ENCODE assay signal across 1 cellular context in the genomic region with DNA sequence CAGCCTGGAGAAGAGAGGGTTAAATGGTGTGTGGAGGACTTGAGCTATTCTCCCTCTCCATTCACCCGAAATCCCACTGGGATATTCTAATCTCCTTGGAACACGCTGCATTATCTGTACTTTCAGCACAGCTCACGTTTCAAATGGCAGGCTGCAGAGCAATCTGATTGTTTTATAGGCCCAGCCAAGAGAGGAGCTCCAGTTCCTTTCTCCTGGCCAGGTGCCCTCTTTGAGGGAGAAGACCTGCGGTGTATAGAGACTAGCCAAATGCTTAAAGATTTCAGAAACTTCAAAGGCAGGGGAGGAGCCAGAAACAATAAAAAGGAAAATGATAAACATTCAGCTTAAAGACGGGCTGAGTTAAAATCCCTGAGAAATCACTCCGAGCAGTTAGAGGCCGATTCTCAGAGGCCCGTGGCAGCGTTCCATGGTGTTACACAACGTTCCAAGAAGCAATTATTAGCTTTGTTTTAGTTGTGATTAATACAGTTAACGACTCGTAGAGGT.
TF ChIP-seq lines count a peak whose summit lies in the region.

No MANE protein-coding gene starts in this region.

TF ChIP-seq in HEK293, 187 proteins besides CTCF, POLR2A, EP300 and RAD21 (continued from another document and continues in another):
- TF ChIP-seq ZBTB21 (tag by site-specific recombination; IDR thresholded peaks at IDR 0.05) (no peak), ZNF707 (tag by site-specific recombination; IDR thresholded peaks at IDR 0.05) (no peak), ZBTB1 (tag by site-specific recombination; IDR thresholded peaks at IDR 0.05) (no peak), ZNF132 (tag by site-specific recombination; IDR thresholded peaks at IDR 0.05; ENCODE audit: borderline replicate concordance) (no peak), KLF16 (tag by site-specific recombination; IDR thresholded peaks at IDR 0.05) (no peak), ZBTB44 (tag by site-specific recombination; IDR thresholded peaks at IDR 0.05) (peak; percentile 85; the same call in 1 of the 2 replicates), ZNF561 (tag by site-specific recombination; IDR thresholded peaks at IDR 0.05; ENCODE audit: borderline replicate concordance) (peak; percentile 86), PRDM6 (tag by site-specific recombination; IDR thresholded peaks at IDR 0.05) (peak; percentile 77), ZNF791 (tag by site-specific recombination; IDR thresholded peaks at IDR 0.05) (no peak), GLIS2 (tag by site-specific recombination; IDR thresholded peaks at IDR 0.05) (no peak), PRDM2 (tag by site-specific recombination; IDR thresholded peaks at IDR 0.05; ENCODE audit: borderline replicate concordance) (no peak), ZBTB20 (tag by site-specific recombination; IDR thresholded peaks at IDR 0.05) (no peak; the same call in 1 of the 2 replicates), ZNF677 (tag by site-specific recombination; IDR thresholded peaks at IDR 0.05) (no peak), ZNF623 (tag by site-specific recombination; IDR thresholded peaks at IDR 0.05) (no peak), SP2 (tag by site-specific recombination; IDR thresholded peaks at IDR 0.05) (no peak), SCRT1 (tag by site-specific recombination; IDR thresholded peaks at IDR 0.05; ENCODE audit: borderline replicate concordance) (no peak), GLIS1 (tag by site-specific recombination; IDR thresholded peaks at IDR 0.05) (peak; percentile 14; the same call in 1 of the 2 replicates), ZNF391 (tag by site-specific recombination; IDR thresholded peaks at IDR 0.05; ENCODE audit: borderline replicate concordance, low read depth) (no peak), ATF2 (tag by site-specific recombination; IDR thresholded peaks at IDR 0.05; ENCODE audit: low read depth) (no peak), ZNF501 (tag by site-specific recombination; IDR thresholded peaks at IDR 0.05) (no peak), ZNF701 (tag by site-specific recombination; IDR thresholded peaks at IDR 0.05) (no peak), ZFP3 (tag by site-specific recombination; IDR thresholded peaks at IDR 0.05; ENCODE audit: low read depth) (no peak), SCRT2 (tag by site-specific recombination; IDR thresholded peaks at IDR 0.05) (no peak), ZXDB (tag by site-specific recombination; IDR thresholded peaks at IDR 0.05) (0 out of 2 replicates have a peak, but pooled peaks have one; percentile 49), SP3 (tag by site-specific recombination; IDR thresholded peaks at IDR 0.05) (no peak), KLF1 (tag by site-specific recombination; IDR thresholded peaks at IDR 0.05) (no peak), ZNF155 (tag by site-specific recombination; IDR thresholded peaks at IDR 0.05) (no peak), ZNF626 (tag by site-specific recombination; IDR thresholded peaks at IDR 0.05) (no peak), ZNF26 (tag by site-specific recombination; IDR thresholded peaks at IDR 0.05) (no peak), BCL6B (tag by site-specific recombination; IDR thresholded peaks at IDR 0.05) (no peak), ZSCAN16 (tag by site-specific recombination; IDR thresholded peaks at IDR 0.05) (no peak), ZFHX2 (tag by site-specific recombination; conservative IDR thresholded peaks at IDR 0.05) (no peak), ZNF112 (tag by site-specific recombination; IDR thresholded peaks at IDR 0.05) (no peak)
- TF ChIP-seq, protein P1, sequence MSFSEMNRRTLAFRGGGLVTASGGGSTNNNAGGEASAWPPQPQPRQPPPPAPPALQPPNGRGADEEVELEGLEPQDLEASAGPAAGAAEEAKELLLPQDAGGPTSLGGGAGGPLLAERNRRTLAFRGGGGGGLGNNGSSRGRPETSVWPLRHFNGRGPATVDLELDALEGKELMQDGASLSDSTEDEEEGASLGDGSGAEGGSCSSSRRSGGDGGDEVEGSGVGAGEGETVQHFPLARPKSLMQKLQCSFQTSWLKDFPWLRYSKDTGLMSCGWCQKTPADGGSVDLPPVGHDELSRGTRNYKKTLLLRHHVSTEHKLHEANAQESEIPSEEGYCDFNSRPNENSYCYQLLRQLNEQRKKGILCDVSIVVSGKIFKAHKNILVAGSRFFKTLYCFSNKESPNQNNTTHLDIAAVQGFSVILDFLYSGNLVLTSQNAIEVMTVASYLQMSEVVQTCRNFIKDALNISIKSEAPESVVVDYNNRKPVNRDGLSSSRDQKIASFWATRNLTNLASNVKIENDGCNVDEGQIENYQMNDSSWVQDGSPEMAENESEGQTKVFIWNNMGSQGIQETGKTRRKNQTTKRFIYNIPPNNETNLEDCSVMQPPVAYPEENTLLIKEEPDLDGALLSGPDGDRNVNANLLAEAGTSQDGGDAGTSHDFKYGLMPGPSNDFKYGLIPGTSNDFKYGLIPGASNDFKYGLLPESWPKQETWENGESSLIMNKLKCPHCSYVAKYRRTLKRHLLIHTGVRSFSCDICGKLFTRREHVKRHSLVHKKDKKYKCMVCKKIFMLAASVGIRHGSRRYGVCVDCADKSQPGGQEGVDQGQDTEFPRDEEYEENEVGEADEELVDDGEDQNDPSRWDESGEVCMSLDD (tag by site-specific recombination; IDR thresholded peaks at IDR 0.05): no peak
- TF ChIP-seq, protein P2, sequence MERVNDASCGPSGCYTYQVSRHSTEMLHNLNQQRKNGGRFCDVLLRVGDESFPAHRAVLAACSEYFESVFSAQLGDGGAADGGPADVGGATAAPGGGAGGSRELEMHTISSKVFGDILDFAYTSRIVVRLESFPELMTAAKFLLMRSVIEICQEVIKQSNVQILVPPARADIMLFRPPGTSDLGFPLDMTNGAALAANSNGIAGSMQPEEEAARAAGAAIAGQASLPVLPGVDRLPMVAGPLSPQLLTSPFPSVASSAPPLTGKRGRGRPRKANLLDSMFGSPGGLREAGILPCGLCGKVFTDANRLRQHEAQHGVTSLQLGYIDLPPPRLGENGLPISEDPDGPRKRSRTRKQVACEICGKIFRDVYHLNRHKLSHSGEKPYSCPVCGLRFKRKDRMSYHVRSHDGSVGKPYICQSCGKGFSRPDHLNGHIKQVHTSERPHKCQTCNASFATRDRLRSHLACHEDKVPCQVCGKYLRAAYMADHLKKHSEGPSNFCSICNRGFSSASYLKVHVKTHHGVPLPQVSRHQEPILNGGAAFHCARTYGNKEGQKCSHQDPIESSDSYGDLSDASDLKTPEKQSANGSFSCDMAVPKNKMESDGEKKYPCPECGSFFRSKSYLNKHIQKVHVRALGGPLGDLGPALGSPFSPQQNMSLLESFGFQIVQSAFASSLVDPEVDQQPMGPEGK (tag by site-specific recombination; IDR thresholded peaks at IDR 0.05): no peak
- TF ChIP-seq, protein P3, sequence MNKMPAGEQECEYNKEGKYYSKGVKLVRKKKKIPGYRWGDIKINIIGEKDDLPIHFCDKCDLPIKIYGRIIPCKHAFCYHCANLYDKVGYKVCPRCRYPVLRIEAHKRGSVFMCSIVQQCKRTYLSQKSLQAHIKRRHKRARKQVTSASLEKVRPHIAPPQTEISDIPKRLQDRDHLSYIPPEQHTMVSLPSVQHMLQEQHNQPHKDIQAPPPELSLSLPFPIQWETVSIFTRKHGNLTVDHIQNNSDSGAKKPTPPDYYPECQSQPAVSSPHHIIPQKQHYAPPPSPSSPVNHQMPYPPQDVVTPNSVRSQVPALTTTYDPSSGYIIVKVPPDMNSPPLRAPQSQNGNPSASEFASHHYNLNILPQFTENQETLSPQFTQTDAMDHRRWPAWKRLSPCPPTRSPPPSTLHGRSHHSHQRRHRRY (tag by site-specific recombination; IDR thresholded peaks at IDR 0.05): no peak
